In the genomic region with DNA sequence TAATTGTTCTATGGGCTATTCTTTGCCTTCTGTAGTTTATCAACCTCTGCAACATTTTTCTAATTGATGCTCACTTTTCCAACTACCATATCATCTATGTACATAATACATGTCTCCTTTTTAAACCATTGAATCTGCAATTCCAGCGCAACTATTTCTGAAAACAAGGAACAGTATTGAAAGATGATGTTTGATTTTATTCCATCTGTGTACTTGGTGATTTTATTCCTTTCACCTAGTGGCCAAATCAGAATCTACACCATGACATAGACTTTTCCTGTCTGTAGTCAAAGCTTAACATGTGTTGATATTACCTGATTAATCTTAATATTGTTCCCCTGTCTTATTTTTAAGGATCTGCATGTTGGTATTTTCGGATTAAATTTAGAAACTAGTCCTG, we compare ENCODE assay signal across 10 cellular contexts. TPM values are rescaled to one million over a fixed set of nuclear protein-coding genes. Genes with fewer than 3 reads are reported as not detected.
A peak's percentile ranks its signal among the peaks of the same experiment; 100 is the strongest.
DNase-seq lines count a peak whose midpoint lies in the region; ATAC-seq and TF ChIP-seq lines count a peak whose summit lies in the region.
"Had no signal": no experiment of that assay in that cellular context is flagged by ENCODE, and none has a peak within 500 bp of the region (broad histone marks: within the 10 kb centered on the region; RNA-seq: fewer than 3 reads in every experiment).

No MANE protein-coding gene starts in this region.

- H3K9me3 Mint-ChIP-seq in CD4-positive, CD25-positive, alpha-beta regulatory T cell = no peaks in the 10 kb centered on the region
- H3K9me3 Mint-ChIP-seq in HFFc6 (no peaks in the 10 kb centered on the region), MCF 10A (ENCODE audit: unreplicated experiment) (no peaks in the 10 kb centered on the region)
- H3K9me3 Mint-ChIP-seq in naive thymus-derived CD4-positive, alpha-beta T cell = no peaks in the 10 kb centered on the region
- H3K9me3 Mint-ChIP-seq: dendritic cell treated with granulocyte-macrophage colony-stimulating factor and Interleukin-4, amounts not matched to agents 40 ng/mL and 50 ng/mL, for 4 days had no signal

- peak overlapping the region; percentile 0 to 63 (median 10) for H3K4me3 Mint-ChIP-seq in CD4-positive, CD25-positive, alpha-beta regulatory T cell
- H3K4me3 Mint-ChIP-seq in HFFc6 (no peak overlapping the region), MCF 10A (ENCODE audit: unreplicated experiment) (no peak overlapping the region)
- H3K4me3 Mint-ChIP-seq in naive thymus-derived CD4-positive, alpha-beta T cell = peak overlapping the region in 2 of 10 donors; percentile 1 to 38
- H3K4me3 Mint-ChIP-seq: dendritic cell treated with granulocyte-macrophage colony-stimulating factor and Interleukin-4, amounts not matched to agents 40 ng/mL and 50 ng/mL, for 4 days had no signal

- intact Hi-C loops in MCF 10A (cut with micrococcal nuclease) = no loop called here
- intact Hi-C loops in naive thymus-derived CD4-positive, alpha-beta T cell (cut with micrococcal nuclease) = loop anchor here (1.0 to 2.0 kb wide), 4 partner anchors 13 to 41 kb away; a partner anchor contains a TSS

- H3K27ac Mint-ChIP-seq in CD4-positive, CD25-positive, alpha-beta regulatory T cell = peak overlapping the region; percentile 13 to 58 (median 13)
- H3K27ac Mint-ChIP-seq in HFFc6 (peak overlapping the region; percentile 2), MCF 10A (ENCODE audit: low read depth, unreplicated experiment) (no peak overlapping the region)
- peak overlapping the region in 5 of 9 donors; percentile 1 to 49 (median 4) for H3K27ac Mint-ChIP-seq in naive thymus-derived CD4-positive, alpha-beta T cell
- H3K27ac Mint-ChIP-seq: dendritic cell treated with granulocyte-macrophage colony-stimulating factor and Interleukin-4, amounts not matched to agents 40 ng/mL and 50 ng/mL, for 4 days had no signal

- peak in 2 of 3 donors; percentile 13 to 40 for DNase-seq in CD4-positive, CD25-positive, alpha-beta regulatory T cell
- DNase-seq in HFFc6 (peak; percentile 17), MCF 10A (ENCODE audit: unreplicated experiment) (peak; percentile 32), MV-4-11 (lab: John Stamatoyannopoulos, UW) (no peak), HAP-1 (ENCODE audit: low spot score in 2 of 2) (no peak), cerebellum (ENCODE audit: low spot score) (no peak)
- DNase-seq in naive thymus-derived CD4-positive, alpha-beta T cell = peak in 1 of 9 donors; percentile 17
- DNase-seq: GOT3 had no signal

- no peaks in the 10 kb centered on the region for H3K27me3 Mint-ChIP-seq in CD4-positive, CD25-positive, alpha-beta regulatory T cell
- no peaks in the 10 kb centered on the region for H3K27me3 Mint-ChIP-seq in HFFc6 (ENCODE audit: insufficient read depth)
- no peaks in the 10 kb centered on the region for H3K27me3 Mint-ChIP-seq in MCF 10A (ENCODE audit: insufficient read depth, unreplicated experiment)
- no peaks in the 10 kb centered on the region for H3K27me3 Mint-ChIP-seq in naive thymus-derived CD4-positive, alpha-beta T cell
- H3K27me3 Mint-ChIP-seq: dendritic cell treated with granulocyte-macrophage colony-stimulating factor and Interleukin-4, amounts not matched to agents 40 ng/mL and 50 ng/mL, for 4 days had no signal

- in situ Hi-C loops in HAP-1 (cut with MboI; ENCODE audit: low sequenced_read_pairs) = no loop called here

- POLR2A ChIA-PET in MCF 10A (lab: Yijun Ruan, JAX) = interaction anchor here (0.6 to 5.4 kb wide), 5 partner anchors 10 to 39 kb away, joined by 3 to 35 read pairs (median 4); a partner anchor contains a TSS
- POLR2A ChIA-PET in naive thymus-derived CD4-positive, alpha-beta T cell (lab: Charles Lee) = interaction anchor here (0.9 to 4.2 kb wide), 2 partner anchors 12 to 132 kb away, joined by 3 to 28 read pairs; a partner anchor contains a TSS

- CTCF ChIA-PET in MCF 10A (lab: Yijun Ruan, JAX) = interaction anchor here (0.6 to 2.6 kb wide), 14 partner anchors 9 to 352 kb away, joined by 3 to 15 read pairs (median 3); a partner anchor contains a TSS
- CTCF ChIA-PET in naive thymus-derived CD4-positive, alpha-beta T cell (lab: Charles Lee) = interaction anchor here (0.9 to 1.6 kb wide), 3 partner anchors 10 to 132 kb away, joined by 3 to 5 read pairs (median 3); no protein-coding TSS in a partner anchor

- no peaks in the 10 kb centered on the region for H3K9me3 ChIP-seq in CD4-positive, CD25-positive, alpha-beta regulatory T cell (ENCODE audit: control insufficient read depth in 2 of 2, low read length in 2 of 2)
- H3K9me3 ChIP-seq in naive thymus-derived CD4-positive, alpha-beta T cell (ENCODE audit: control insufficient read depth in 2 of 3, low read length in 3 of 3) = no peaks in the 10 kb centered on the region
- no peaks in the 10 kb centered on the region for H3K9me3 ChIP-seq in HAP-1

- no peak overlapping the region for H3K27ac ChIP-seq in CD4-positive, CD25-positive, alpha-beta regulatory T cell (ENCODE audit: insufficient read depth, low read length, poor library complexity, severe bottlenecking)
- H3K27ac ChIP-seq in naive thymus-derived CD4-positive, alpha-beta T cell (ENCODE audit: low read depth, low read length) = no peak overlapping the region

- H3K27me3 ChIP-seq in CD4-positive, CD25-positive, alpha-beta regulatory T cell (ENCODE audit: control insufficient read depth, insufficient read depth, low read length) = no peaks in the 10 kb centered on the region
- H3K27me3 ChIP-seq in naive thymus-derived CD4-positive, alpha-beta T cell (ENCODE audit: control insufficient read depth in 2 of 2, insufficient read depth in 2 of 2, low read length in 2 of 2) = no peaks in the 10 kb centered on the region
- H3K27me3 ChIP-seq in HAP-1 (ENCODE audit: low read depth) = no peaks in the 10 kb centered on the region

- H3K36me3 Mint-ChIP-seq in CD4-positive, CD25-positive, alpha-beta regulatory T cell = peaks cover 18% of the 10 kb centered on the region
- peaks cover 16% of the 10 kb centered on the region for H3K36me3 Mint-ChIP-seq in HFFc6 (ENCODE audit: low read depth)
- peaks cover 68% of the 10 kb centered on the region for H3K36me3 Mint-ChIP-seq in MCF 10A (ENCODE audit: insufficient read depth, unreplicated experiment)
- H3K36me3 Mint-ChIP-seq in naive thymus-derived CD4-positive, alpha-beta T cell = peaks cover 0 to 20% (median 8%) of the 10 kb centered on the region in 5 donors

- peaks cover 14% of the 10 kb centered on the region for H3K36me3 ChIP-seq in CD4-positive, CD25-positive, alpha-beta regulatory T cell (ENCODE audit: control insufficient read depth, insufficient read depth, low read length)
- peaks cover 0 to 2% (median 2%) of the 10 kb centered on the region in 3 experiments for H3K36me3 ChIP-seq in naive thymus-derived CD4-positive, alpha-beta T cell (ENCODE audit: control insufficient read depth in 2 of 3, insufficient read depth in 3 of 3, low read length in 3 of 3)
- peaks cover 23% of the 10 kb centered on the region for H3K36me3 ChIP-seq in HAP-1 (replicated peaks)

- peaks cover 48 to 76% (median 63%) of the 10 kb centered on the region in 4 donors for H3K4me1 Mint-ChIP-seq in CD4-positive, CD25-positive, alpha-beta regulatory T cell
- peaks cover 41% of the 10 kb centered on the region for H3K4me1 Mint-ChIP-seq in HFFc6 (ENCODE audit: low read depth)
- H3K4me1 Mint-ChIP-seq in MCF 10A (ENCODE audit: insufficient read depth, unreplicated experiment) = peaks cover 16% of the 10 kb centered on the region
- H3K4me1 Mint-ChIP-seq in naive thymus-derived CD4-positive, alpha-beta T cell = peaks cover 40 to 84% (median 64%) of the 10 kb centered on the region in 7 donors

- no peak overlapping the region for H3K4me3 ChIP-seq in CD4-positive, CD25-positive, alpha-beta regulatory T cell (ENCODE audit: low read depth, low read length)
- H3K4me3 ChIP-seq in naive thymus-derived CD4-positive, alpha-beta T cell (ENCODE audit: low read length) = no peak overlapping the region
- no peak overlapping the region for H3K4me3 ChIP-seq in HAP-1

- TF ChIP-seq CTCF in HFFc6 (IDR thresholded peaks at IDR 0.05) = peak; percentile 79
- TF ChIP-seq CTCF in MCF 10A (IDR thresholded peaks at IDR 0.05; ENCODE audit: unreplicated experiment) = peak; percentile 34

- H3K4me1 ChIP-seq in CD4-positive, CD25-positive, alpha-beta regulatory T cell (ENCODE audit: control insufficient read depth, insufficient read depth, low read length, poor library complexity, severe bottlenecking) = peaks cover 27% of the 10 kb centered on the region
- H3K4me1 ChIP-seq in naive thymus-derived CD4-positive, alpha-beta T cell (ENCODE audit: control insufficient read depth in 2 of 2, insufficient read depth in 2 of 2, low read length in 2 of 2) = peaks cover 14 to 15% of the 10 kb centered on the region in 2 donors
- H3K4me1 ChIP-seq in HAP-1 = peaks cover 19% of the 10 kb centered on the region

- BruUV-seq in MCF 10A (replicated peaks; lab: Mats Ljungman, UMichigan) = no TSS peak

- ATAC-seq in CD4-positive, CD25-positive, alpha-beta regulatory T cell (ENCODE audit: low read depth in 2 of 2) = peak in 1 of 2 donors; percentile 40
- peak; percentile 63 for ATAC-seq in naive thymus-derived CD4-positive, alpha-beta T cell
- ATAC-seq in GM21529 (IDR thresholded peaks at IDR 0.05; ENCODE audit: unreplicated experiment) = no peak

RNA-seq across cellular contexts. Expression of a gene that starts 13.0 kb away (rescaled TPM):
- total RNA-seq in CD4-positive, CD25-positive, alpha-beta regulatory T cell = 291 TPM
- polyA plus RNA-seq in CD4-positive, CD25-positive, alpha-beta regulatory T cell = 10 to 100 TPM in 3 of 4 donors, 1 to 10 TPM in 1; 9.7 to 17.1 (median 10.9) TPM
- 10 to 100 TPM; 27.8 to 32.7 (median 30.9) TPM for total RNA-seq in HFFc6 (2021; fragmentation: NEBNext Ultra II Directional; extraction: Animal tissue kit (Norgen Biotek cat#: 25700))
- total RNA-seq in MCF 10A (2022) = 63.4 and 63.5 TPM in 2 replicates
- total RNA-seq in naive thymus-derived CD4-positive, alpha-beta T cell = 100 to 1,000 TPM; 110 to 275 (median 238) TPM
- polyA plus RNA-seq in naive thymus-derived CD4-positive, alpha-beta T cell = 10 to 100 TPM; 10.9 to 12.0 TPM
- 259 TPM for total RNA-seq in cerebellum

RNA-seq across cellular contexts. Expression of a gene that starts 22.8 kb away (rescaled TPM):
- 52.7 TPM for total RNA-seq in CD4-positive, CD25-positive, alpha-beta regulatory T cell
- 100 to 1,000 TPM; 129 to 153 (median 142) TPM for polyA plus RNA-seq in CD4-positive, CD25-positive, alpha-beta regulatory T cell
- total RNA-seq in HFFc6 (2021; fragmentation: NEBNext Ultra II Directional; extraction: Animal tissue kit (Norgen Biotek cat#: 25700)) = 10 to 100 TPM; 18.9 to 23.2 (median 20.9) TPM
- 22.1 and 26.2 TPM in 2 replicates for total RNA-seq in MCF 10A (2022)
- total RNA-seq in naive thymus-derived CD4-positive, alpha-beta T cell = 10 to 100 TPM; 31.3 to 60.9 (median 38.9) TPM
- polyA plus RNA-seq in naive thymus-derived CD4-positive, alpha-beta T cell = 100 to 1,000 TPM in 1 of 2 donors, 10 to 100 TPM in 1; 75.6 to 117 TPM
- 15.6 TPM for total RNA-seq in cerebellum

RNA-seq across cellular contexts. Expression of a gene that starts 31.7 kb away (rescaled TPM):
- total RNA-seq in CD4-positive, CD25-positive, alpha-beta regulatory T cell = 72.0 TPM
- 10 to 100 TPM; 40.9 to 53.9 (median 51.4) TPM for polyA plus RNA-seq in CD4-positive, CD25-positive, alpha-beta regulatory T cell
- total RNA-seq in HFFc6 (2021; fragmentation: NEBNext Ultra II Directional; extraction: Animal tissue kit (Norgen Biotek cat#: 25700)) = 10 to 100 TPM; 40.7 to 51.2 (median 48.6) TPM
- total RNA-seq in MCF 10A (2022) = 52.1 and 55.7 TPM in 2 replicates
- total RNA-seq in naive thymus-derived CD4-positive, alpha-beta T cell = 10 to 100 TPM; 39.7 to 54.8 (median 51.3) TPM
- 10 to 100 TPM; 38.0 to 50.4 TPM for polyA plus RNA-seq in naive thymus-derived CD4-positive, alpha-beta T cell
- total RNA-seq in cerebellum = 50.9 TPM

RNA-seq across cellular contexts. Expression of a gene that starts 40.0 kb away (rescaled TPM):
- 0.49 TPM for total RNA-seq in CD4-positive, CD25-positive, alpha-beta regulatory T cell
- polyA plus RNA-seq in CD4-positive, CD25-positive, alpha-beta regulatory T cell = not detected
- 10 to 100 TPM; 26.3 to 35.7 (median 29.3) TPM for total RNA-seq in HFFc6 (2021; fragmentation: NEBNext Ultra II Directional; extraction: Animal tissue kit (Norgen Biotek cat#: 25700))
- 10.9 and 12.4 TPM in 2 replicates for total RNA-seq in MCF 10A (2022)
- 1 to 10 TPM in 4 of 5 experiments, under 1 TPM in 1; 0.38 to 3.8 (median 1.6) TPM for total RNA-seq in naive thymus-derived CD4-positive, alpha-beta T cell
- polyA plus RNA-seq in naive thymus-derived CD4-positive, alpha-beta T cell = not detected
- total RNA-seq in cerebellum = 13.0 TPM

Comparison
In these comparisons a context has a peak if more than half of its experiments do, and no peak if none do; other contexts are left out.
1. DNase-seq: peak in CD4-positive, CD25-positive, alpha-beta regulatory T cell (2 of 3), HFFc6 (single experiment) and MCF 10A (single experiment); none in MV-4-11 (single experiment), HAP-1 (0 of 2) and cerebellum (single experiment).
2. H3K4me3 Mint-ChIP-seq: peak in CD4-positive, CD25-positive, alpha-beta regulatory T cell (4 of 4); none in HFFc6 (single experiment) and MCF 10A (single experiment).